Comparison of ENCODE assay signal across 22 cellular contexts in genomic region chr7:2008936-2009540, GRCh38.
DNase-seq lines count a peak whose midpoint lies in the region; ATAC-seq and TF ChIP-seq lines count a peak whose summit lies in the region.
"Had no signal": no experiment of that assay in that cellular context is flagged by ENCODE, and none has a peak within 500 bp of the region (broad histone marks: within the 10 kb centered on the region; RNA-seq: fewer than 3 reads in every experiment).

No MANE protein-coding gene starts in this region.

- no peaks in the 10 kb centered on the region for H3K27me3 ChIP-seq in sigmoid colon
- no peaks in the 10 kb centered on the region for H3K27me3 ChIP-seq in foreskin keratinocyte
- H3K27me3 ChIP-seq: cardiac muscle cell, testis had no signal

- POLR2A ChIA-PET in WTC11 (lab: Charles Lee) = no interaction called here

- H3K4me1 Mint-ChIP-seq in CD14-positive monocyte = no peaks in the 10 kb centered on the region
- no peaks in the 10 kb centered on the region for H3K4me1 Mint-ChIP-seq in WTC11

- no peaks in the 10 kb centered on the region for H3K27me3 Mint-ChIP-seq in CD14-positive monocyte (ENCODE audit: low read depth in 3 of 3)
- H3K27me3 Mint-ChIP-seq in WTC11 (ENCODE audit: low read depth) = no peaks in the 10 kb centered on the region
- H3K27me3 Mint-ChIP-seq: activated CD4-positive, alpha-beta T cell treated with anti-CD3 and anti-CD28 coated beads, Interleukin-2, amount 10 ng/mL, durations not matched to agents 24 days and 14 days; CD8-positive, alpha-beta memory T cell had no signal

- TF ChIP-seq CTCF in CD14-positive monocyte (IDR thresholded peaks at IDR 0.05) (no peak), coronary artery (IDR thresholded peaks at IDR 0.05) (no peak), sigmoid colon (IDR thresholded peaks at IDR 0.05) (no peak), foreskin keratinocyte (conservative IDR thresholded peaks at IDR 0.05) (no peak), WTC11 (IDR thresholded peaks at IDR 0.05) (no peak)

- peaks cover 0 to 4% (median 0%) of the 10 kb centered on the region in 4 donors for H3K36me3 ChIP-seq in sigmoid colon
- H3K36me3 ChIP-seq: cardiac muscle cell had no signal

- H3K4me3 Mint-ChIP-seq in CD14-positive monocyte = no peak overlapping the region
- H3K4me3 Mint-ChIP-seq in WTC11 = no peak overlapping the region
- H3K4me3 Mint-ChIP-seq: activated CD4-positive, alpha-beta T cell treated with anti-CD3 and anti-CD28 coated beads, Interleukin-2, amount 10 ng/mL, durations not matched to agents 24 days and 14 days; CD8-positive, alpha-beta memory T cell; neural crest cell; stimulated activated effector memory CD8-positive, alpha-beta T cell treated with anti-CD3 and anti-CD28 coated beads, Interleukin-12 subunit alpha, Interleukin-12 subunit beta, amount 100 ng/mL, for 72 hours had no signal

- H3K4me3 ChIP-seq in coronary artery = no peak overlapping the region
- H3K4me3 ChIP-seq in sigmoid colon = no peak overlapping the region
- H3K4me3 ChIP-seq: cardiac muscle cell, testis had no signal

- ATAC-seq in foreskin keratinocyte (no peak), WTC11 (no peak)
- ATAC-seq: stimulated activated effector memory CD8-positive, alpha-beta T cell treated with anti-CD3 and anti-CD28 coated beads, Interleukin-12 subunit alpha, Interleukin-12 subunit beta, amount 100 ng/mL, for 72 hours had no signal

- H3K27ac ChIP-seq in coronary artery (no peak overlapping the region), sigmoid colon (no peak overlapping the region), foreskin keratinocyte (no peak overlapping the region)
- H3K27ac ChIP-seq: cardiac muscle cell, testis had no signal

- no peaks in the 10 kb centered on the region for H3K9me3 ChIP-seq in sigmoid colon
- H3K9me3 ChIP-seq: testis had no signal

- no peak for TF ChIP-seq EP300 in sigmoid colon (IDR thresholded peaks at IDR 0.05)

- peak overlapping the region in 1 of 7 donors; percentile 61 for H3K27ac Mint-ChIP-seq in CD14-positive monocyte
- no peak overlapping the region for H3K27ac Mint-ChIP-seq in WTC11
- H3K27ac Mint-ChIP-seq: activated CD4-positive, alpha-beta T cell treated with anti-CD3 and anti-CD28 coated beads, Interleukin-2, amount 10 ng/mL, durations not matched to agents 24 days and 14 days; stimulated activated effector memory CD8-positive, alpha-beta T cell treated with anti-CD3 and anti-CD28 coated beads, Interleukin-12 subunit alpha, Interleukin-12 subunit beta, amount 100 ng/mL, for 72 hours had no signal

- peak; percentile 39 for DNase-seq in CD14-positive monocyte (ENCODE audit: low spot score)
- peak; percentile 52 for DNase-seq in coronary artery (ENCODE audit: low spot score)
- DNase-seq in islet precursor cell = peak; percentile 50
- peak; percentile 63 for DNase-seq in sigmoid colon
- DNase-seq in foreskin keratinocyte = no peak
- DNase-seq in stimulated activated CD4-positive, alpha-beta T cell treated with anti-CD3 and anti-CD28 coated beads, Interleukin-4, amount 100 ng/mL, for 4 hours = no peak
- no peak for DNase-seq in stimulated activated CD4-positive, alpha-beta T cell treated with anti-CD3 and anti-CD28 coated beads, Interleukin-12 subunit alpha, Interleukin-12 subunit beta, amount 100 ng/mL, for 4 hours
- DNase-seq in WTC11 (ENCODE audit: low spot score) = no peak
- DNase-seq: activated CD4-positive, alpha-beta T cell treated with anti-CD3 and anti-CD28 coated beads, Interleukin-2, amount 10 ng/mL, durations not matched to agents 24 days and 14 days; activated gamma-delta T cell treated with Interleukin-2 at 50 U/mL for 16 hours; foreskin fibroblast; GOT3; IMR-90; NCI-H1436; NCI-H526; SHP77; stimulated activated CD4-positive, alpha-beta T cell treated with anti-CD3 and anti-CD28 coated beads, Interleukin-15, amount 100 ng/mL, for 24 hours; testis had no signal

- H3K9me3 Mint-ChIP-seq in CD14-positive monocyte = peaks cover 0 to 5% (median 0%) of the 10 kb centered on the region in 7 donors
- H3K9me3 Mint-ChIP-seq in WTC11 = no peaks in the 10 kb centered on the region
- H3K9me3 Mint-ChIP-seq: activated CD4-positive, alpha-beta T cell treated with anti-CD3 and anti-CD28 coated beads, Interleukin-2, amount 10 ng/mL, durations not matched to agents 24 days and 14 days; CD8-positive, alpha-beta memory T cell; neural crest cell; stimulated activated effector memory CD8-positive, alpha-beta T cell treated with anti-CD3 and anti-CD28 coated beads, Interleukin-12 subunit alpha, Interleukin-12 subunit beta, amount 100 ng/mL, for 72 hours had no signal

- H3K36me3 Mint-ChIP-seq in CD14-positive monocyte (peaks cover 27 to 47% of the 10 kb centered on the region in 2 donors), WTC11 (no peaks in the 10 kb centered on the region)

- TF ChIP-seq POLR2A in sigmoid colon (IDR thresholded peaks at IDR 0.05) = no peak

- intact Hi-C loops in CD14-positive monocyte (cut with micrococcal nuclease) (no loop called here), sigmoid colon (cut with DNase I) (no loop called here)

- 92 to 93% methylated on average over 25 of the region's 25 CpGs for WGBS in sigmoid colon, 2 donors

- H3K4me1 ChIP-seq in sigmoid colon (peaks cover 0 to 16% (median 0%) of the 10 kb centered on the region in 4 donors), foreskin keratinocyte (no peaks in the 10 kb centered on the region)

- CTCF ChIA-PET in WTC11 (lab: Charles Lee) = interaction anchor here (1.1 to 1.2 kb wide), 2 partner anchors 32 to 185 kb away, joined by 3 to 4 read pairs; no protein-coding TSS in a partner anchor

TF ChIP-seq in WTC11, 78 proteins besides CTCF, POLR2A, EP300 and RAD21:
- no peak for TF ChIP-seq TEAD1 (CRISPR knock-in tag; IDR thresholded peaks at IDR 0.05)
- no peak for TF ChIP-seq MAX (CRISPR knock-in tag; IDR thresholded peaks at IDR 0.05)
- no peak for TF ChIP-seq FOXP1 (CRISPR knock-in tag; IDR thresholded peaks at IDR 0.05; ENCODE audit: borderline replicate concordance)
- TF ChIP-seq PRRX2 (CRISPR knock-in tag; IDR thresholded peaks at IDR 0.05) = no peak
- TF ChIP-seq JAZF1 (CRISPR knock-in tag; IDR thresholded peaks at IDR 0.05) = no peak

Comparison
In these comparisons a context has a peak if more than half of its experiments do, and no peak if none do; other contexts are left out.
1. DNase-seq: peak in CD14-positive monocyte (single experiment), coronary artery (single experiment), islet precursor cell (single experiment) and sigmoid colon (single experiment); none in foreskin keratinocyte (0 of 2), stimulated activated CD4-positive, alpha-beta T cell treated with anti-CD3 and anti-CD28 coated beads, Interleukin-4, amount 100 ng/mL, for 4 hours (0 of 2), stimulated activated CD4-positive, alpha-beta T cell treated with anti-CD3 and anti-CD28 coated beads, Interleukin-12 subunit alpha, Interleukin-12 subunit beta, amount 100 ng/mL, for 4 hours (single experiment) and WTC11 (single experiment).